In genomic region chr17:74636541-74636940, GRCh38 we compare ENCODE assay signal across 17 cellular contexts. TPM values are rescaled to one million over a fixed set of nuclear protein-coding genes. Genes with fewer than 3 reads are reported as not detected.
DNase-seq lines count a peak whose midpoint lies in the region; TF ChIP-seq lines count a peak whose summit lies in the region.
"Not testable (repeated sequence)": the region's sequence is repeated elsewhere in the genome, so short reads cannot be mapped to it uniquely, and the experiment has no call there.
"Had no signal": no experiment of that assay in that cellular context is flagged by ENCODE, and none has a peak within 500 bp of the region (broad histone marks: within the 10 kb centered on the region; RNA-seq: fewer than 3 reads in every experiment).

No MANE protein-coding gene starts in this region.

- H3K9me3 Mint-ChIP-seq in CD14-positive monocyte, nephron progenitor cell: not testable (repeated sequence)

- intact Hi-C loops in A673 (cut with micrococcal nuclease; ENCODE audit: unreplicated experiment); CD14-positive monocyte (cut with micrococcal nuclease); thyroid gland (cut with DNase I): not testable (repeated sequence)

- not testable (repeated sequence) for H3K27ac ChIP-seq in A673 (ENCODE audit: low read depth, low read length, poor library complexity, severe bottlenecking); BLaER1
- H3K27ac ChIP-seq in cardiac muscle cell (peak overlapping the region; percentile 78), mesendoderm (ENCODE audit: low read depth, low read length) (peak overlapping the region; percentile 68), thyroid gland (peak overlapping the region; percentile 66 to 92 (median 81))

- H3K9me3 ChIP-seq in A673 (ENCODE audit: low read depth, low read length, poor library complexity, severe bottlenecking); BLaER1; cardiac muscle cell (ENCODE audit: low read depth); thyroid gland: not testable (repeated sequence)

- peak overlapping the region; percentile 87 for H3K4me2 ChIP-seq in BLaER1
- H3K4me2 ChIP-seq in mesendoderm (ENCODE audit: low read length): not testable (repeated sequence)

- not testable (repeated sequence) for H2AK5ac ChIP-seq in mesendoderm (ENCODE audit: low read length)

- no CpG with 5 or more reads among the region's 9 CpGs for WGBS in mesendoderm (ENCODE audit: extremely low coverage, insufficient coverage, low lambda C conversion rate)
- 47 to 54% methylated on average over 9 of the region's 9 CpGs for WGBS in thyroid gland, 2 donors

- peaks cover 93% of the 10 kb centered on the region for H3K4me1 Mint-ChIP-seq in CD14-positive monocyte
- peaks cover 85% of the 10 kb centered on the region for H3K4me1 Mint-ChIP-seq in nephron progenitor cell

- POLR2A ChIA-PET in A673 (lab: Charles Lee; ENCODE audit: low non-redundant PET): not testable (repeated sequence)

- H2BK15ac ChIP-seq in mesendoderm (replicated peaks; ENCODE audit: low read depth): not testable (repeated sequence)

- not testable (repeated sequence) for H3K18ac ChIP-seq in mesendoderm (ENCODE audit: low read length)

- H3K4me1 ChIP-seq in A673 (ENCODE audit: insufficient read depth, low read length, poor library complexity, severe bottlenecking): not testable (repeated sequence)
- peaks cover 100% of the 10 kb centered on the region for H3K4me1 ChIP-seq in BLaER1
- H3K4me1 ChIP-seq in cardiac muscle cell (ENCODE audit: low read depth): peaks cover 41% of the 10 kb centered on the region
- peaks cover 21% of the 10 kb centered on the region for H3K4me1 ChIP-seq in mesendoderm (ENCODE audit: control insufficient read depth, low read depth, low read length)
- peaks cover 69 to 73% of the 10 kb centered on the region in 2 donors for H3K4me1 ChIP-seq in thyroid gland

- BruUV-seq in A673 (replicated peaks; lab: Mats Ljungman, UMichigan): not testable (repeated sequence)

- H3K27me3 Mint-ChIP-seq in CD14-positive monocyte (ENCODE audit: low read depth in 3 of 3): not testable (repeated sequence)
- peaks cover 13% of the 10 kb centered on the region for H3K27me3 Mint-ChIP-seq in nephron progenitor cell (ENCODE audit: low read depth, poor library complexity)

- not testable (repeated sequence) for H4K5ac ChIP-seq in mesendoderm (ENCODE audit: low read length)

- not testable (repeated sequence) for H3K9ac ChIP-seq in BLaER1; mesendoderm (ENCODE audit: low read length)

- H4K8ac ChIP-seq in mesendoderm (ENCODE audit: low read depth, low read length): not testable (repeated sequence)

- H3K79me1 ChIP-seq in mesendoderm (ENCODE audit: low read length): not testable (repeated sequence)

- H3K27me3 ChIP-seq in A673 (replicated peaks; ENCODE audit: insufficient read depth, low read depth, low read length, poor library complexity); cardiac muscle cell; mesendoderm (ENCODE audit: insufficient read depth, low read length, poor library complexity); thyroid gland: not testable (repeated sequence)
- H3K27me3 ChIP-seq in BLaER1: peaks cover 15% of the 10 kb centered on the region; the same call in 1 of the 2 replicates

- H3K4ac ChIP-seq in mesendoderm (ENCODE audit: low read depth, low read length): peak overlapping the region; percentile 0

- H3K4me3 ChIP-seq in A673 (ENCODE audit: low read depth, low read length, poor library complexity, severe bottlenecking); BLaER1; cardiac muscle cell; mesendoderm (ENCODE audit: low read length); thyroid gland (replicated peaks in 1 of 3): not testable (repeated sequence)

- H3K36me3 ChIP-seq in A673 (ENCODE audit: insufficient read depth, low read length, poor library complexity, severe bottlenecking); BLaER1; cardiac muscle cell; mesendoderm (ENCODE audit: control insufficient read depth, insufficient read depth, low read length); thyroid gland: not testable (repeated sequence)

- not testable (repeated sequence) for TF ChIP-seq POLR2A in thyroid gland (IDR thresholded peaks at IDR 0.05)

- peaks cover 2 to 10% of the 10 kb centered on the region in 2 donors for H3K36me3 Mint-ChIP-seq in CD14-positive monocyte
- not testable (repeated sequence) for H3K36me3 Mint-ChIP-seq in nephron progenitor cell (ENCODE audit: low read depth)

- not testable (repeated sequence) for H3K23ac ChIP-seq in mesendoderm (ENCODE audit: low read length)

- peak; percentile 18 for DNase-seq in A673 (ENCODE audit: low spot score)
- not testable (repeated sequence) for DNase-seq in CD14-positive monocyte (ENCODE audit: low spot score); cardiac muscle cell (ENCODE audit: low read depth in 1 of 2, low spot score in 1 of 2); mesendoderm; nephron progenitor cell
- DNase-seq in thyroid gland: peak; percentile 64

- peaks cover 31% of the 10 kb centered on the region for H4K20me1 ChIP-seq in BLaER1

- not testable (repeated sequence) for TF ChIP-seq CTCF in A673 (conservative IDR thresholded peaks at IDR 0.05; ENCODE audit: low read depth, low read length); CD14-positive monocyte (IDR thresholded peaks at IDR 0.05); cardiac muscle cell (IDR thresholded peaks at IDR 0.05; ENCODE audit: low read depth, low read length); nephron progenitor cell (IDR thresholded peaks at IDR 0.05); thyroid gland (IDR thresholded peaks at IDR 0.05)

- H3K56ac ChIP-seq in mesendoderm (ENCODE audit: low read length): peak overlapping the region; percentile 71

- peak overlapping the region; percentile 85 for H2BK5ac ChIP-seq in mesendoderm (ENCODE audit: low read length)

- not testable (repeated sequence) for H2BK120ac ChIP-seq in mesendoderm (ENCODE audit: low read depth, low read length)

- CTCF ChIA-PET in A673 (lab: Charles Lee): not testable (repeated sequence)

- H3K4me3 Mint-ChIP-seq in CD14-positive monocyte (peak overlapping the region in 1 of 2 donors; percentile 23), nephron progenitor cell (peak overlapping the region; percentile 50)

- not testable (repeated sequence) for H3K79me2 ChIP-seq in mesendoderm (ENCODE audit: control insufficient read depth, insufficient read depth, low read length)

- H3K27ac Mint-ChIP-seq in CD14-positive monocyte (peak overlapping the region; percentile 99 to 100 (median 100)), nephron progenitor cell (peak overlapping the region; percentile 82)

RNA-seq across cellular contexts. Expression of gene CD300E, which starts 13.0 kb away (rescaled TPM):
- not detected in 2 replicates for total RNA-seq in A673 (2021)
- 100 to 1,000 TPM in 1 of 2 donors, 10 to 100 TPM in 1; 65.0 to 122 TPM for polyA plus RNA-seq in CD14-positive monocyte
- total RNA-seq in cardiac muscle cell: 0.07 TPM in 1 of 2 replicates, not detected in the other
- 0.34 TPM in 1 of 2 replicates, not detected in the other for polyA plus RNA-seq in cardiac muscle cell
- 0.21 TPM for polyA plus RNA-seq in mesendoderm (2013, experiment 1 of 2)
- 0.21 TPM for polyA plus RNA-seq in mesendoderm (2013, experiment 2 of 2)
- not detected for total RNA-seq in thyroid gland
- total RNA-seq: A172; CD4-positive, alpha-beta memory T cell; CD4-positive, CD25-positive, alpha-beta regulatory T cell; CD8-positive, alpha-beta memory T cell; Daoy; G401; GM12878 had no signal
- polyA plus RNA-seq: A549; AG04450; BJ; CD4-positive, alpha-beta memory T cell; CD8-positive, alpha-beta memory T cell; GM12878 had no signal

RNA-seq across cellular contexts. Expression of gene CD300LD, which starts 44.5 kb away (rescaled TPM):
- total RNA-seq in A673 (2021) (not detected in 2 replicates), cardiac muscle cell (not detected in 2 replicates), thyroid gland (not detected)
- polyA plus RNA-seq in CD14-positive monocyte (under 1 TPM; 0.41 to 0.50 TPM), cardiac muscle cell (not detected in 2 replicates)
- polyA plus RNA-seq in mesendoderm (2013, experiment 1 of 2): not detected
- polyA plus RNA-seq in mesendoderm (2013, experiment 2 of 2): not detected
- total RNA-seq: A172; CD4-positive, alpha-beta memory T cell; CD4-positive, CD25-positive, alpha-beta regulatory T cell; CD8-positive, alpha-beta memory T cell; Daoy; G401; GM12878 had no signal
- polyA plus RNA-seq: A549; AG04450; BJ; CD4-positive, alpha-beta memory T cell; CD4-positive, CD25-positive, alpha-beta regulatory T cell; CD8-positive, alpha-beta memory T cell; GM12878 had no signal
